1 cellular context compared by ENCODE assay signal in the genomic region with DNA sequence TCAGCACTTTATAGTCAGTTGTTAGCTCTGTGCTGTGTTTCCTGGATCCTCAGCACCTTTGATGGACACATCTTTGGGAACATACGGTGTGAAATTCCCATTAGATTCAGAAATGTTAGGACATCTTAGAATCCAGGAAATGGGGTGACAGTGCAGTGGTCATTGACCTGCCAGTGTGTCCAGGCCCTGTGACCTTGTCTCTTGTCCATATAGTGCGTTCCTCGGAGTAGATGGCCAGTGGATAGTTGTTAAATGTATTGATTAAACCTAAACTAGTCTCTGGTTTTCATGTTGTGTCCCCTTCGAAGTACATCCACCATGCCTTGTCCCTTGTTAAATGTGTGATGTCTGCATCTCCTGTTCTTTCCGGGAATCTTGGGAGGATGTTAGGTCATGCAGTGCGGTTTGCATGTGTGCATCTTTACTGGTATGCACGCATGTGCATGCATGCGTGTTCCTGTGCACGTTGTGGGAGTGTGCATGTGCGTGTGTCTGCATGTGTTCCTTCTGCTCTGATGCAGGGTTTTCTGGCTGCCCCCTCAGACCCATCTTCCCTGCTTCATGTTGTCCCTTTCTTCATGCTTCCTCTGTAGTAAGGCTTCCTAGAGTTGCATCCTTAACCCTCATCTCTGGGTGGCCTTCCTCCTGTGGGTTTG.
TF ChIP-seq lines count a peak whose summit lies in the region.

No MANE protein-coding gene starts in this region.

TF ChIP-seq in K562, 482 proteins besides CTCF, POLR2A, EP300 and RAD21 (continued from another document):
- TF ChIP-seq, protein P1, sequence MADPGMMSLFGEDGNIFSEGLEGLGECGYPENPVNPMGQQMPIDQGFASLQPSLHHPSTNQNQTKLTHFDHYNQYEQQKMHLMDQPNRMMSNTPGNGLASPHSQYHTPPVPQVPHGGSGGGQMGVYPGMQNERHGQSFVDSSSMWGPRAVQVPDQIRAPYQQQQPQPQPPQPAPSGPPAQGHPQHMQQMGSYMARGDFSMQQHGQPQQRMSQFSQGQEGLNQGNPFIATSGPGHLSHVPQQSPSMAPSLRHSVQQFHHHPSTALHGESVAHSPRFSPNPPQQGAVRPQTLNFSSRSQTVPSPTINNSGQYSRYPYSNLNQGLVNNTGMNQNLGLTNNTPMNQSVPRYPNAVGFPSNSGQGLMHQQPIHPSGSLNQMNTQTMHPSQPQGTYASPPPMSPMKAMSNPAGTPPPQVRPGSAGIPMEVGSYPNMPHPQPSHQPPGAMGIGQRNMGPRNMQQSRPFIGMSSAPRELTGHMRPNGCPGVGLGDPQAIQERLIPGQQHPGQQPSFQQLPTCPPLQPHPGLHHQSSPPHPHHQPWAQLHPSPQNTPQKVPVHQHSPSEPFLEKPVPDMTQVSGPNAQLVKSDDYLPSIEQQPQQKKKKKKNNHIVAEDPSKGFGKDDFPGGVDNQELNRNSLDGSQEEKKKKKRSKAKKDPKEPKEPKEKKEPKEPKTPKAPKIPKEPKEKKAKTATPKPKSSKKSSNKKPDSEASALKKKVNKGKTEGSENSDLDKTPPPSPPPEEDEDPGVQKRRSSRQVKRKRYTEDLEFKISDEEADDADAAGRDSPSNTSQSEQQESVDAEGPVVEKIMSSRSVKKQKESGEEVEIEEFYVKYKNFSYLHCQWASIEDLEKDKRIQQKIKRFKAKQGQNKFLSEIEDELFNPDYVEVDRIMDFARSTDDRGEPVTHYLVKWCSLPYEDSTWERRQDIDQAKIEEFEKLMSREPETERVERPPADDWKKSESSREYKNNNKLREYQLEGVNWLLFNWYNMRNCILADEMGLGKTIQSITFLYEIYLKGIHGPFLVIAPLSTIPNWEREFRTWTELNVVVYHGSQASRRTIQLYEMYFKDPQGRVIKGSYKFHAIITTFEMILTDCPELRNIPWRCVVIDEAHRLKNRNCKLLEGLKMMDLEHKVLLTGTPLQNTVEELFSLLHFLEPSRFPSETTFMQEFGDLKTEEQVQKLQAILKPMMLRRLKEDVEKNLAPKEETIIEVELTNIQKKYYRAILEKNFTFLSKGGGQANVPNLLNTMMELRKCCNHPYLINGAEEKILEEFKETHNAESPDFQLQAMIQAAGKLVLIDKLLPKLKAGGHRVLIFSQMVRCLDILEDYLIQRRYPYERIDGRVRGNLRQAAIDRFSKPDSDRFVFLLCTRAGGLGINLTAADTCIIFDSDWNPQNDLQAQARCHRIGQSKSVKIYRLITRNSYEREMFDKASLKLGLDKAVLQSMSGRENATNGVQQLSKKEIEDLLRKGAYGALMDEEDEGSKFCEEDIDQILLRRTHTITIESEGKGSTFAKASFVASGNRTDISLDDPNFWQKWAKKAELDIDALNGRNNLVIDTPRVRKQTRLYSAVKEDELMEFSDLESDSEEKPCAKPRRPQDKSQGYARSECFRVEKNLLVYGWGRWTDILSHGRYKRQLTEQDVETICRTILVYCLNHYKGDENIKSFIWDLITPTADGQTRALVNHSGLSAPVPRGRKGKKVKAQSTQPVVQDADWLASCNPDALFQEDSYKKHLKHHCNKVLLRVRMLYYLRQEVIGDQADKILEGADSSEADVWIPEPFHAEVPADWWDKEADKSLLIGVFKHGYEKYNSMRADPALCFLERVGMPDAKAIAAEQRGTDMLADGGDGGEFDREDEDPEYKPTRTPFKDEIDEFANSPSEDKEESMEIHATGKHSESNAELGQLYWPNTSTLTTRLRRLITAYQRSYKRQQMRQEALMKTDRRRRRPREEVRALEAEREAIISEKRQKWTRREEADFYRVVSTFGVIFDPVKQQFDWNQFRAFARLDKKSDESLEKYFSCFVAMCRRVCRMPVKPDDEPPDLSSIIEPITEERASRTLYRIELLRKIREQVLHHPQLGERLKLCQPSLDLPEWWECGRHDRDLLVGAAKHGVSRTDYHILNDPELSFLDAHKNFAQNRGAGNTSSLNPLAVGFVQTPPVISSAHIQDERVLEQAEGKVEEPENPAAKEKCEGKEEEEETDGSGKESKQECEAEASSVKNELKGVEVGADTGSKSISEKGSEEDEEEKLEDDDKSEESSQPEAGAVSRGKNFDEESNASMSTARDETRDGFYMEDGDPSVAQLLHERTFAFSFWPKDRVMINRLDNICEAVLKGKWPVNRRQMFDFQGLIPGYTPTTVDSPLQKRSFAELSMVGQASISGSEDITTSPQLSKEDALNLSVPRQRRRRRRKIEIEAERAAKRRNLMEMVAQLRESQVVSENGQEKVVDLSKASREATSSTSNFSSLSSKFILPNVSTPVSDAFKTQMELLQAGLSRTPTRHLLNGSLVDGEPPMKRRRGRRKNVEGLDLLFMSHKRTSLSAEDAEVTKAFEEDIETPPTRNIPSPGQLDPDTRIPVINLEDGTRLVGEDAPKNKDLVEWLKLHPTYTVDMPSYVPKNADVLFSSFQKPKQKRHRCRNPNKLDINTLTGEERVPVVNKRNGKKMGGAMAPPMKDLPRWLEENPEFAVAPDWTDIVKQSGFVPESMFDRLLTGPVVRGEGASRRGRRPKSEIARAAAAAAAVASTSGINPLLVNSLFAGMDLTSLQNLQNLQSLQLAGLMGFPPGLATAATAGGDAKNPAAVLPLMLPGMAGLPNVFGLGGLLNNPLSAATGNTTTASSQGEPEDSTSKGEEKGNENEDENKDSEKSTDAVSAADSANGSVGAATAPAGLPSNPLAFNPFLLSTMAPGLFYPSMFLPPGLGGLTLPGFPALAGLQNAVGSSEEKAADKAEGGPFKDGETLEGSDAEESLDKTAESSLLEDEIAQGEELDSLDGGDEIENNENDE (IDR thresholded peaks at IDR 0.05; ENCODE audit: low read depth, low read length): peak; percentile 54
- no peak for TF ChIP-seq MBD2 (IDR thresholded peaks at IDR 0.05; ENCODE audit: borderline replicate concordance, low read depth)
- no peak for TF ChIP-seq ZNF174 (CRISPR knock-in tag; IDR thresholded peaks at IDR 0.05)
- TF ChIP-seq, protein P2, sequence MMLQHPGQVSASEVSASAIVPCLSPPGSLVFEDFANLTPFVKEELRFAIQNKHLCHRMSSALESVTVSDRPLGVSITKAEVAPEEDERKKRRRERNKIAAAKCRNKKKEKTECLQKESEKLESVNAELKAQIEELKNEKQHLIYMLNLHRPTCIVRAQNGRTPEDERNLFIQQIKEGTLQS (IDR thresholded peaks at IDR 0.05): no peak
- TF ChIP-seq, protein P2 (CRISPR knock-in tag; conservative IDR thresholded peaks at IDR 0.05): no peak
- no peak for TF ChIP-seq STAT5A (IDR thresholded peaks at IDR 0.05; ENCODE audit: borderline replicate concordance, low read length)
- TF ChIP-seq RUNX1 (IDR thresholded peaks at IDR 0.05; ENCODE audit: low read depth): no peak
- TF ChIP-seq TEAD2 (tag; IDR thresholded peaks at IDR 0.05): no peak
- TF ChIP-seq MYNN (IDR thresholded peaks at IDR 0.05): no peak
- no peak for TF ChIP-seq MYNN (CRISPR knock-in tag; IDR thresholded peaks at IDR 0.05)
- TF ChIP-seq, protein P3, sequence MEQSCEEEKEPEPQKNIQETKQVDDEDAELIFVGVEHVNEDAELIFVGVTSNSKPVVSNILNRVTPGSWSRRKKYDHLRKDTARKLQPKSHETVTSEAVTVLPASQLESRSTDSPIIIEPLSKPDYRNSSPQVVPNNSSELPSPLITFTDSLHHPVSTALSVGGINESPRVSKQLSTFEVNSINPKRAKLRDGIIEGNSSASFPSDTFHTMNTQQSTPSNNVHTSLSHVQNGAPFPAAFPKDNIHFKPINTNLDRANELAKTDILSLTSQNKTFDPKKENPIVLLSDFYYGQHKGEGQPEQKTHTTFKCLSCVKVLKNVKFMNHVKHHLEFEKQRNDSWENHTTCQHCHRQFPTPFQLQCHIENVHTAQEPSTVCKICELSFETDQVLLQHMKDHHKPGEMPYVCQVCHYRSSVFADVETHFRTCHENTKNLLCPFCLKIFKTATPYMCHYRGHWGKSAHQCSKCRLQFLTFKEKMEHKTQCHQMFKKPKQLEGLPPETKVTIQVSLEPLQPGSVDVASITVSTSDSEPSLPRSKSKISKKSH (CRISPR knock-in tag; IDR thresholded peaks at IDR 0.05): no peak
- TF ChIP-seq, protein P4, sequence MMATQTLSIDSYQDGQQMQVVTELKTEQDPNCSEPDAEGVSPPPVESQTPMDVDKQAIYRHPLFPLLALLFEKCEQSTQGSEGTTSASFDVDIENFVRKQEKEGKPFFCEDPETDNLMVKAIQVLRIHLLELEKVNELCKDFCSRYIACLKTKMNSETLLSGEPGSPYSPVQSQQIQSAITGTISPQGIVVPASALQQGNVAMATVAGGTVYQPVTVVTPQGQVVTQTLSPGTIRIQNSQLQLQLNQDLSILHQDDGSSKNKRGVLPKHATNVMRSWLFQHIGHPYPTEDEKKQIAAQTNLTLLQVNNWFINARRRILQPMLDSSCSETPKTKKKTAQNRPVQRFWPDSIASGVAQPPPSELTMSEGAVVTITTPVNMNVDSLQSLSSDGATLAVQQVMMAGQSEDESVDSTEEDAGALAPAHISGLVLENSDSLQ (IDR thresholded peaks at IDR 0.05): no peak
- no peak for TF ChIP-seq SIN3B (IDR thresholded peaks at IDR 0.05; ENCODE audit: low read depth)
- TF ChIP-seq, protein P5, sequence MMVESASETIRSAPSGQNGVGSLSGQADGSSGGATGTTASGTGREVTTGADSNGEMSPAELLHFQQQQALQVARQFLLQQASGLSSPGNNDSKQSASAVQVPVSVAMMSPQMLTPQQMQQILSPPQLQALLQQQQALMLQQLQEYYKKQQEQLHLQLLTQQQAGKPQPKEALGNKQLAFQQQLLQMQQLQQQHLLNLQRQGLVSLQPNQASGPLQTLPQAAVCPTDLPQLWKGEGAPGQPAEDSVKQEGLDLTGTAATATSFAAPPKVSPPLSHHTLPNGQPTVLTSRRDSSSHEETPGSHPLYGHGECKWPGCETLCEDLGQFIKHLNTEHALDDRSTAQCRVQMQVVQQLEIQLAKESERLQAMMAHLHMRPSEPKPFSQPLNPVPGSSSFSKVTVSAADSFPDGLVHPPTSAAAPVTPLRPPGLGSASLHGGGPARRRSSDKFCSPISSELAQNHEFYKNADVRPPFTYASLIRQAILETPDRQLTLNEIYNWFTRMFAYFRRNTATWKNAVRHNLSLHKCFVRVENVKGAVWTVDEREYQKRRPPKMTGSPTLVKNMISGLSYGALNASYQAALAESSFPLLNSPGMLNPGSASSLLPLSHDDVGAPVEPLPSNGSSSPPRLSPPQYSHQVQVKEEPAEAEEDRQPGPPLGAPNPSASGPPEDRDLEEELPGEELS (CRISPR knock-in tag; IDR thresholded peaks at IDR 0.05; ENCODE audit: borderline replicate concordance): no peak
- TF ChIP-seq POLR2H (tag; IDR thresholded peaks at IDR 0.05; ENCODE audit: low read depth): no peak
- TF ChIP-seq NFIC (IDR thresholded peaks at IDR 0.05): no peak
- TF ChIP-seq, protein P6, sequence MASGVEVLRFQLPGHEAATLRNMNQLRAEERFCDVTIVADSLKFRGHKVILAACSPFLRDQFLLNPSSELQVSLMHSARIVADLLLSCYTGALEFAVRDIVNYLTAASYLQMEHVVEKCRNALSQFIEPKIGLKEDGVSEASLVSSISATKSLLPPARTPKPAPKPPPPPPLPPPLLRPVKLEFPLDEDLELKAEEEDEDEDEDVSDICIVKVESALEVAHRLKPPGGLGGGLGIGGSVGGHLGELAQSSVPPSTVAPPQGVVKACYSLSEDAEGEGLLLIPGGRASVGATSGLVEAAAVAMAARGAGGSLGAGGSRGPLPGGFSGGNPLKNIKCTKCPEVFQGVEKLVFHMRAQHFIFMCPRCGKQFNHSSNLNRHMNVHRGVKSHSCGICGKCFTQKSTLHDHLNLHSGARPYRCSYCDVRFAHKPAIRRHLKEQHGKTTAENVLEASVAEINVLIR (CRISPR knock-in tag; IDR thresholded peaks at IDR 0.05): no peak
- no peak for TF ChIP-seq TBL1XR1 (IDR thresholded peaks at IDR 0.05; ENCODE audit: low read length in 2 of 2)
- 0 out of 2 replicates have a peak, but pooled peaks have one; percentile 75 for TF ChIP-seq NR2F6 (CRISPR knock-in tag; IDR thresholded peaks at IDR 0.05)
- TF ChIP-seq BRD4 (IDR thresholded peaks at IDR 0.05): no peak
- TF ChIP-seq GABPB2 (CRISPR knock-in tag; conservative IDR thresholded peaks at IDR 0.05): no peak
- TF ChIP-seq NFXL1 (CRISPR knock-in tag; IDR thresholded peaks at IDR 0.05): no peak
- no peak for TF ChIP-seq BRD9 (IDR thresholded peaks at IDR 0.05; ENCODE audit: low read depth, partially characterized antibody)
- no peak for TF ChIP-seq PURB (CRISPR knock-in tag; IDR thresholded peaks at IDR 0.05; ENCODE audit: low read depth)
- TF ChIP-seq KDM4B (IDR thresholded peaks at IDR 0.05; ENCODE audit: borderline replicate concordance in 2 of 2, low read depth in 1 of 2): no peak
